Comparison of ENCODE assay signal across 6 cellular contexts in the genomic region with DNA sequence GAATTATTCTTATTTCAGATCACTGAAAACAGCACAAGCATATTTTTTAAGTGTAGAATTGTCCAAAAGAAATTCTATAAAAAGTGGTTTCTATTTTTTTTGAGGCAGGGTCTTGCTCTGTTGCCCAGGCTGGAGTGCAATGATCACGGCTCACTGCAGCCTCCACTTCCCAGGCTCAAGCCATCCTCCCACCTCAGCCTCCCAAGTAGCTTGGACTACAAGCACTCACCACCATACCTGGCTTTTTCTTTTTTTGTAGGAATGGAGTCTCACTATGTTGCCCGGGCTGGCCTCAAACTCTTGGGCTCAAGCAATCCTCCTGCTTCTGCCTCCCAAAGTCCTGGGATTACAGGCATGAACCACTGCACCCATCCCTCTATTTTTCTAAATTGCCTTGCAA. TPM values are rescaled to one million over a fixed set of nuclear protein-coding genes. Genes with fewer than 3 reads are reported as not detected.
"Had no signal": no experiment of that assay in that cellular context is flagged by ENCODE, and none has a peak within 500 bp of the region (broad histone marks: within the 10 kb centered on the region; RNA-seq: fewer than 3 reads in every experiment).

No MANE protein-coding gene starts in this region.

RNA-seq across cellular contexts. Expression of a gene that starts 34.7 kb away (rescaled TPM):
- total RNA-seq: activated B cell treated with CpG ODN at 0.5 μM for 24 hours; activated CD8-positive, alpha-beta memory T cell treated with anti-CD3 and anti-CD28 coated beads for 36 hours; activated CD8-positive, alpha-beta T cell treated with anti-CD3 and anti-CD28 coated beads for 36 hours; activated naive CD4-positive, alpha-beta T cell treated with anti-CD3 and anti-CD28 coated beads for 36 hours; activated naive CD4-positive, alpha-beta T cell treated with anti-CD3 and anti-CD28 coated beads, Interleukin-2, amount 50 U/mL, for 72 hours; T-helper 17 cell had no signal
